In the genomic region with DNA sequence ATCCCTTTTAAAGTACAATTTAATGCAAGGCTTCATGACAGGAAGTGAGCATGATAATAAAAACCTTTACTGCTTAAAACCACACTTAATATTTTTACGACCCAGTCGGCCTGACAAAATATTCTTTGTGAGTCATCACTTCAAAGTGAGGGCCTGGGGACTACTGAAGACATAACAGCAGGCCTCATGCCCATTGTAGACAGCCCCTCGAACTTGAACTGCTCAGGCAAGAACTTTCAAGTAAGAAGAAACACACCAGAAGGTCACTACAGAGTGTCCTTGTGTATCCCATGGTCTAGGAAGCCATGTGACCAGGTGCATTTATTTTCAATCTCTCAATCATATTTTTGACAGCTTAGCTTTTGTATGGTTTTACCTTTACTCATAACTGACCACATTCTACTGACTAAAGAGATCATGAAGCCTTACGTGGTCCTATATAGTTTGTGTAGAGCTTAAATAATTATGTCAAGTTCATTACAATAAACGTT, we compare ENCODE assay signal across 16 cellular contexts.
DNase-seq lines count a peak whose midpoint lies in the region; ATAC-seq and TF ChIP-seq lines count a peak whose summit lies in the region.
"Had no signal": no experiment of that assay in that cellular context is flagged by ENCODE, and none has a peak within 500 bp of the region (broad histone marks: within the 10 kb centered on the region; RNA-seq: fewer than 3 reads in every experiment).

No MANE protein-coding gene starts in this region.

- no peak overlapping the region for H3K27ac ChIP-seq in HCT116 (ENCODE audit: low read depth, low read length)
- no peak overlapping the region for H3K27ac ChIP-seq in RWPE2 (ENCODE audit: poor library complexity, severe bottlenecking)
- H3K27ac ChIP-seq: left lung, right atrium auricular region had no signal

- no peaks in the 10 kb centered on the region for H3K9me3 ChIP-seq in HCT116 (ENCODE audit: control insufficient read depth in 1 of 2, insufficient read depth in 1 of 2, low read depth in 1 of 2, low read length in 2 of 2)
- H3K9me3 ChIP-seq in RWPE2 (ENCODE audit: severe bottlenecking) = no peaks in the 10 kb centered on the region
- H3K9me3 ChIP-seq: left lung, right atrium auricular region had no signal

- no TSS peak for BruUV-seq in HCT116 (replicated peaks; lab: Mats Ljungman, UMichigan)

- no peaks in the 10 kb centered on the region for H4K20me1 ChIP-seq in HCT116 (ENCODE audit: insufficient read depth)

- no peak overlapping the region for H3K9ac ChIP-seq in HCT116 (ENCODE audit: low read length)

- RAD21 ChIA-PET in HCT116 (lab: Charles Lee; ENCODE audit: low non-redundant PET in 1 of 2, low total read pairs in 2 of 2, uncharacterized antibody in 2 of 2, unreplicated experiment in 2 of 2) = no interaction called here

- POLR2A ChIA-PET in HCT116 (lab: Charles Lee) = no interaction called here

- peak; percentile 30 for DNase-seq in COLO829 (ENCODE audit: low spot score)
- DNase-seq in HCT116 (ENCODE audit: low read depth, low spot score) = peak; percentile 44
- no peak for DNase-seq in RWPE2 (ENCODE audit: low spot score)
- peak; percentile 45 for DNase-seq in foreskin melanocyte
- DNase-seq in NCI-H2196 (lab: John Stamatoyannopoulos, UW; ENCODE audit: unreplicated experiment) = no peak
- DNase-seq in effector CD8-positive, alpha-beta T cell (lab: John Stamatoyannopoulos, UW) = no peak
- no peak for DNase-seq in T-helper 1 cell
- DNase-seq: GDM1; H7; left lung; NCI-H1092; NCI-H524; stimulated activated naive CD4-positive, alpha-beta T cell had no signal

- CTCF ChIA-PET in HCT116 (lab: Charles Lee) = interaction anchor here (1.3 to 2.8 kb wide), 3 partner anchors 12 to 108 kb away, joined by 4 to 20 read pairs (median 11); no protein-coding TSS in a partner anchor

- H3K27me3 ChIP-seq in HCT116 (ENCODE audit: insufficient read depth, low read length) (no peaks in the 10 kb centered on the region), RWPE2 (ENCODE audit: insufficient read depth, poor library complexity, severe bottlenecking) (no peaks in the 10 kb centered on the region)
- H3K27me3 ChIP-seq: left lung, right atrium auricular region had no signal

- ATAC-seq in HCT116 (peak; percentile 87), RWPE2 (ENCODE audit: low read depth) (peak; percentile 31; the same call in 1 of the 3 replicates), HG03045 (IDR thresholded peaks at IDR 0.05; ENCODE audit: unreplicated experiment) (no peak)
- ATAC-seq: left lung; natural killer cell treated with Interleukin-12 subunit alpha and Interleukin-12 subunit beta and Interleukin-15 and Interleukin-18, amount 100 ng/mL, for 72 hours had no signal

- no peak overlapping the region for H3K4me3 ChIP-seq in HCT116 (replicated peaks in 1 of 2; ENCODE audit: low read depth in 1 of 2, low read length in 2 of 2)
- H3K4me3 ChIP-seq in RWPE2 (ENCODE audit: severe bottlenecking) = no peak overlapping the region
- H3K4me3 ChIP-seq: left lung, right atrium auricular region had no signal

- TF ChIP-seq CTCF in HCT116 (IDR thresholded peaks at IDR 0.05 in 2 of 3, conservative IDR thresholded peaks at IDR 0.05 in 1 of 3; ENCODE audit: borderline replicate concordance in 1 of 3, insufficient read depth in 1 of 3, low read depth in 2 of 3, low read length in 2 of 3) (no peak), RWPE2 (IDR thresholded peaks at IDR 0.05; ENCODE audit: poor library complexity, severe bottlenecking) (no peak)

- H3K4me2 ChIP-seq in HCT116 (ENCODE audit: low read length) = peak overlapping the region; percentile 60

- TF ChIP-seq POLR2A in HCT116 (IDR thresholded peaks at IDR 0.05; ENCODE audit: borderline replicate concordance, extremely low read depth, insufficient read depth, insufficient read length) = no peak

- H3K79me2 ChIP-seq in HCT116 (ENCODE audit: insufficient read depth, low read length) = no peaks in the 10 kb centered on the region

- intact Hi-C loops in HCT116 (cut with micrococcal nuclease) = no loop called here

- no peaks in the 10 kb centered on the region for H3K9me2 ChIP-seq in HCT116 (ENCODE audit: insufficient read depth)

- H3K4me1 ChIP-seq in HCT116 (ENCODE audit: control insufficient read depth in 1 of 2, insufficient read depth in 2 of 2, low read length in 2 of 2) = peaks cover 18% of the 10 kb centered on the region in 2 experiments
- H3K4me1 ChIP-seq in RWPE2 (ENCODE audit: insufficient read depth, poor library complexity, severe bottlenecking) = no peaks in the 10 kb centered on the region

- H2AFZ ChIP-seq in HCT116 (ENCODE audit: low read depth, low read length, poor library complexity, severe bottlenecking) = peak overlapping the region; percentile 7

- no peak for TF ChIP-seq RAD21 in HCT116 (IDR thresholded peaks at IDR 0.05; ENCODE audit: low read depth)

- H3K36me3 ChIP-seq in HCT116 (ENCODE audit: control insufficient read depth in 1 of 2, insufficient read depth in 2 of 2, low read length in 2 of 2) (no peaks in the 10 kb centered on the region), RWPE2 (ENCODE audit: low read depth) (no peaks in the 10 kb centered on the region)
- H3K36me3 ChIP-seq: left lung, right atrium auricular region had no signal

TF ChIP-seq in HCT116, 20 proteins besides CTCF, POLR2A, EP300 and RAD21 (continues in another document):
- no peak for TF ChIP-seq ELF1 (IDR thresholded peaks at IDR 0.05; ENCODE audit: borderline replicate concordance, low read depth)
- no peak for TF ChIP-seq POLR2AphosphoS5 (IDR thresholded peaks at IDR 0.05; ENCODE audit: low read depth, low read length)
- TF ChIP-seq, protein P1, sequence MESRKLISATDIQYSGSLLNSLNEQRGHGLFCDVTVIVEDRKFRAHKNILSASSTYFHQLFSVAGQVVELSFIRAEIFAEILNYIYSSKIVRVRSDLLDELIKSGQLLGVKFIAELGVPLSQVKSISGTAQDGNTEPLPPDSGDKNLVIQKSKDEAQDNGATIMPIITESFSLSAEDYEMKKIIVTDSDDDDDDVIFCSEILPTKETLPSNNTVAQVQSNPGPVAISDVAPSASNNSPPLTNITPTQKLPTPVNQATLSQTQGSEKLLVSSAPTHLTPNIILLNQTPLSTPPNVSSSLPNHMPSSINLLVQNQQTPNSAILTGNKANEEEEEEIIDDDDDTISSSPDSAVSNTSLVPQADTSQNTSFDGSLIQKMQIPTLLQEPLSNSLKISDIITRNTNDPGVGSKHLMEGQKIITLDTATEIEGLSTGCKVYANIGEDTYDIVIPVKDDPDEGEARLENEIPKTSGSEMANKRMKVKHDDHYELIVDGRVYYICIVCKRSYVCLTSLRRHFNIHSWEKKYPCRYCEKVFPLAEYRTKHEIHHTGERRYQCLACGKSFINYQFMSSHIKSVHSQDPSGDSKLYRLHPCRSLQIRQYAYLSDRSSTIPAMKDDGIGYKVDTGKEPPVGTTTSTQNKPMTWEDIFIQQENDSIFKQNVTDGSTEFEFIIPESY (IDR thresholded peaks at IDR 0.05; ENCODE audit: extremely low read depth, insufficient replicate concordance, low read length) = no peak
- TF ChIP-seq JUND (IDR thresholded peaks at IDR 0.05) = peak; percentile 82
- no peak for TF ChIP-seq ZFX (IDR thresholded peaks at IDR 0.05)
- TF ChIP-seq SRF (IDR thresholded peaks at IDR 0.05; ENCODE audit: low read depth) = no peak
- TF ChIP-seq FOSL1 (IDR thresholded peaks at IDR 0.05; ENCODE audit: low read depth) = peak; percentile 77
- TF ChIP-seq YY1 (IDR thresholded peaks at IDR 0.05; ENCODE audit: extremely low read depth, insufficient replicate concordance, low read depth, low read length) = no peak
- TF ChIP-seq, protein P2, sequence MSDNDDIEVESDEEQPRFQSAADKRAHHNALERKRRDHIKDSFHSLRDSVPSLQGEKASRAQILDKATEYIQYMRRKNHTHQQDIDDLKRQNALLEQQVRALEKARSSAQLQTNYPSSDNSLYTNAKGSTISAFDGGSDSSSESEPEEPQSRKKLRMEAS (IDR thresholded peaks at IDR 0.05) = peak; percentile 46; the same call in 1 of the 2 replicates
- no peak for TF ChIP-seq EZH2phosphoT487 (IDR thresholded peaks at IDR 0.05; ENCODE audit: borderline replicate concordance)
- TF ChIP-seq SIN3A (IDR thresholded peaks at IDR 0.05; ENCODE audit: low read depth) = no peak
- no peak for TF ChIP-seq CBX3 (IDR thresholded peaks at IDR 0.05; ENCODE audit: low read depth)
- no peak for TF ChIP-seq EGR1 (IDR thresholded peaks at IDR 0.05; ENCODE audit: low read depth)
- no peak for TF ChIP-seq ZNF274 (IDR thresholded peaks at IDR 0.05; ENCODE audit: low read depth, low read length)
- peak; percentile 100 for TF ChIP-seq TCF7L2 (IDR thresholded peaks at IDR 0.05; ENCODE audit: borderline replicate concordance, extremely low read depth, insufficient read depth, insufficient read length)
- no peak for TF ChIP-seq EZH2 (IDR thresholded peaks at IDR 0.05)
- peak; percentile 54 for TF ChIP-seq SP1 (IDR thresholded peaks at IDR 0.05; ENCODE audit: low read depth)
- peak; percentile 58 for TF ChIP-seq CEBPB (IDR thresholded peaks at IDR 0.05; ENCODE audit: low read depth)
- TF ChIP-seq, protein P3, sequence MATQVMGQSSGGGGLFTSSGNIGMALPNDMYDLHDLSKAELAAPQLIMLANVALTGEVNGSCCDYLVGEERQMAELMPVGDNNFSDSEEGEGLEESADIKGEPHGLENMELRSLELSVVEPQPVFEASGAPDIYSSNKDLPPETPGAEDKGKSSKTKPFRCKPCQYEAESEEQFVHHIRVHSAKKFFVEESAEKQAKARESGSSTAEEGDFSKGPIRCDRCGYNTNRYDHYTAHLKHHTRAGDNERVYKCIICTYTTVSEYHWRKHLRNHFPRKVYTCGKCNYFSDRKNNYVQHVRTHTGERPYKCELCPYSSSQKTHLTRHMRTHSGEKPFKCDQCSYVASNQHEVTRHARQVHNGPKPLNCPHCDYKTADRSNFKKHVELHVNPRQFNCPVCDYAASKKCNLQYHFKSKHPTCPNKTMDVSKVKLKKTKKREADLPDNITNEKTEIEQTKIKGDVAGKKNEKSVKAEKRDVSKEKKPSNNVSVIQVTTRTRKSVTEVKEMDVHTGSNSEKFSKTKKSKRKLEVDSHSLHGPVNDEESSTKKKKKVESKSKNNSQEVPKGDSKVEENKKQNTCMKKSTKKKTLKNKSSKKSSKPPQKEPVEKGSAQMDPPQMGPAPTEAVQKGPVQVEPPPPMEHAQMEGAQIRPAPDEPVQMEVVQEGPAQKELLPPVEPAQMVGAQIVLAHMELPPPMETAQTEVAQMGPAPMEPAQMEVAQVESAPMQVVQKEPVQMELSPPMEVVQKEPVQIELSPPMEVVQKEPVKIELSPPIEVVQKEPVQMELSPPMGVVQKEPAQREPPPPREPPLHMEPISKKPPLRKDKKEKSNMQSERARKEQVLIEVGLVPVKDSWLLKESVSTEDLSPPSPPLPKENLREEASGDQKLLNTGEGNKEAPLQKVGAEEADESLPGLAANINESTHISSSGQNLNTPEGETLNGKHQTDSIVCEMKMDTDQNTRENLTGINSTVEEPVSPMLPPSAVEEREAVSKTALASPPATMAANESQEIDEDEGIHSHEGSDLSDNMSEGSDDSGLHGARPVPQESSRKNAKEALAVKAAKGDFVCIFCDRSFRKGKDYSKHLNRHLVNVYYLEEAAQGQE (IDR thresholded peaks at IDR 0.05; ENCODE audit: low read depth) = no peak

Comparison
In these comparisons a context has a peak if more than half of its experiments do, and no peak if none do; other contexts are left out.
1. DNase-seq: peak in COLO829 (single experiment), HCT116 (single experiment) and foreskin melanocyte (single experiment); none in RWPE2 (single experiment), NCI-H2196 (single experiment), effector CD8-positive, alpha-beta T cell (single experiment) and T-helper 1 cell (0 of 5).